ENCODE assay signal across 10 cellular contexts in genomic region chr22:46081036-46081830, GRCh38.
DNase-seq lines count a peak whose midpoint lies in the region; ATAC-seq and TF ChIP-seq lines count a peak whose summit lies in the region.
"Had no signal": no experiment of that assay in that cellular context is flagged by ENCODE, and none has a peak within 500 bp of the region (broad histone marks: within the 10 kb centered on the region; RNA-seq: fewer than 3 reads in every experiment).

No MANE protein-coding gene starts in this region.

- H3K9me3 ChIP-seq in Peyer's patch: no peaks in the 10 kb centered on the region
- H3K9me3 ChIP-seq in endocrine pancreas (ENCODE audit: control insufficient read depth, low read length): no peaks in the 10 kb centered on the region
- no peaks in the 10 kb centered on the region for H3K9me3 ChIP-seq in transverse colon
- H3K9me3 ChIP-seq: HAP-1 had no signal

- CTCF ChIA-PET in HEK293T (lab: Yijun Ruan, JAX): interaction anchor here (0.6 kb wide), 1 partner anchor 1724 kb away, joined by 3 read pairs; no protein-coding TSS in a partner anchor

- no peak for TF ChIP-seq CTCF in Peyer's patch (IDR thresholded peaks at IDR 0.05)
- TF ChIP-seq CTCF in transverse colon (IDR thresholded peaks at IDR 0.05): no peak

- no peak for ATAC-seq in HG03457 (IDR thresholded peaks at IDR 0.05; ENCODE audit: unreplicated experiment)

- in situ Hi-C loops in transverse colon (cut with MboI; ENCODE audit: low pct_ligation_motif_present in 1 of 4, low pct_unique_long_range_greater_than_20kb in 1 of 4, low sequenced_read_pairs in 3 of 4): no loop called here

- H3K36me3 ChIP-seq in Peyer's patch: peaks cover 0 to 3% (median 0%) of the 10 kb centered on the region in 3 donors
- no peaks in the 10 kb centered on the region for H3K36me3 ChIP-seq in endocrine pancreas (ENCODE audit: control insufficient read depth, insufficient read depth, low read length)
- no peaks in the 10 kb centered on the region for H3K36me3 ChIP-seq in transverse colon

- H3K4me1 ChIP-seq in Peyer's patch: peaks cover 0 to 92% (median 9%) of the 10 kb centered on the region in 4 donors
- H3K4me1 ChIP-seq in endocrine pancreas (ENCODE audit: control insufficient read depth, insufficient read depth, low read length): no peaks in the 10 kb centered on the region
- H3K4me1 ChIP-seq in transverse colon: peaks cover 48 to 93% (median 76%) of the 10 kb centered on the region in 4 donors

- no peaks in the 10 kb centered on the region for H3K27me3 ChIP-seq in Peyer's patch
- no peaks in the 10 kb centered on the region for H3K27me3 ChIP-seq in endocrine pancreas (ENCODE audit: control insufficient read depth, insufficient read depth, low read length)
- H3K27me3 ChIP-seq in transverse colon: no peaks in the 10 kb centered on the region

- H3K9ac ChIP-seq in endocrine pancreas (ENCODE audit: control insufficient read depth, insufficient read depth, low read length): peak overlapping the region; percentile 38

- TF ChIP-seq POLR2A in Peyer's patch (IDR thresholded peaks at IDR 0.05) (no peak), transverse colon (IDR thresholded peaks at IDR 0.05) (no peak)

- WGBS in transverse colon (ENCODE audit: low coverage in 1 of 2), 2 donors: 70 to 79% methylated on average over 12 to 25 of the region's 25 CpGs

- POLR2A ChIA-PET in HEK293T (lab: Yijun Ruan, JAX): no interaction called here

- DNase-seq in Peyer's patch: peak in 2 of 3 donors; percentile 44 to 47
- peak; percentile 78 for DNase-seq in medulla oblongata (ENCODE audit: extremely low spot score)
- peak; percentile 8 for DNase-seq in transverse colon
- DNase-seq in HK-2 (ENCODE audit: unreplicated experiment): no peak
- DNase-seq in HEK293T (ENCODE audit: extremely low spot score): no peak
- DNase-seq: activated gamma-delta T cell treated with Interleukin-2 at 50 U/mL for 16 hours; stimulated activated CD4-positive, alpha-beta T cell treated with anti-CD3 and anti-CD28 coated beads, Interleukin-15, amount 100 ng/mL, for 24 hours had no signal

- intact Hi-C loops in transverse colon (cut with DNase I; ENCODE audit: low total_unique reads): no loop called here

- H3K4me3 ChIP-seq in Peyer's patch (peak overlapping the region; percentile 9 to 71 (median 29)), endocrine pancreas (ENCODE audit: control insufficient read depth, insufficient read depth, low read length) (no peak overlapping the region), transverse colon (peak overlapping the region in 3 of 4 donors; percentile 24 to 80 (median 73))
- H3K4me3 ChIP-seq: HAP-1 had no signal

- H3K27ac ChIP-seq in Peyer's patch (peak overlapping the region; percentile 74 to 99 (median 88)), transverse colon (peak overlapping the region; percentile 98 to 99 (median 98))

- TF ChIP-seq EP300 in transverse colon (IDR thresholded peaks at IDR 0.05; ENCODE audit: low read depth): no peak

TF ChIP-seq in HEK293T, 16 proteins besides CTCF, POLR2A, EP300 and RAD21:
- TF ChIP-seq TARDBP (IDR thresholded peaks at IDR 0.05) (no peak), CTBP1 (IDR thresholded peaks at IDR 0.05; ENCODE audit: borderline replicate concordance) (no peak), NFRKB (IDR thresholded peaks at IDR 0.05) (no peak), ZNF384 (IDR thresholded peaks at IDR 0.05) (no peak), FOXA1 (IDR thresholded peaks at IDR 0.05) (no peak), FOXK2 (IDR thresholded peaks at IDR 0.05) (no peak), ELF4 (IDR thresholded peaks at IDR 0.05) (no peak), ARNT (IDR thresholded peaks at IDR 0.05) (no peak), FOXM1 (IDR thresholded peaks at IDR 0.05; ENCODE audit: borderline replicate concordance) (no peak), PKNOX1 (IDR thresholded peaks at IDR 0.05) (no peak), LEF1 (IDR thresholded peaks at IDR 0.05; ENCODE audit: borderline replicate concordance) (no peak), BHLHE40 (IDR thresholded peaks at IDR 0.05; ENCODE audit: borderline replicate concordance) (no peak), L3MBTL2 (conservative IDR thresholded peaks at IDR 0.05) (no peak)

Comparison
In these comparisons a context has a peak if more than half of its experiments do, and no peak if none do; other contexts are left out.
1. DNase-seq: peak in Peyer's patch (2 of 3), medulla oblongata (single experiment) and transverse colon (single experiment); none in HK-2 (single experiment) and HEK293T (single experiment).